Comparison of ENCODE assay signal across 8 cellular contexts in the genomic region with DNA sequence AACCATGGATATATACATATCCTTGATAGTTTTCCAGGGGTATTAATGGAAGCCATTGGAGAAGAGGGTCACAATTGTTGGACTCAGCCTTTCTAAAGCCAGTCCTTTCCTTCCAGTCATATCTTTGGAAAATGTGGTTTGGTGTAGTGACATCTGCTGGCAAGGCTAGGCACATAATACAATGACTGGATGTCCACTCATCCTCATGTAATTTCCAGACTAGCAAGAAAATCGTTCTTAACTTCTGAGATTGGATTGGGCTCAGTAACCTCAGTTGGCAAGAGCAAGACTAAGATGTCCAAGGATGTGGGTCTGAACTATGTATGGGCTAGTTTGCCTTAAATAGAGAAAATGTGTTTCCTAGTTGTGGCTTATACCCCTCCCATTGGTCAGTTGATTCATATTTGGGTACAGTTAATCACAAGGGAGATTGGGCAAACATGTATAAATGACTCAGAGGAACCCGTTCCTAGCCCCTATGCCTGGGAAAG. TPM values are rescaled to one million over a fixed set of nuclear protein-coding genes. Genes with fewer than 3 reads are reported as not detected.
DNase-seq lines count a peak whose midpoint lies in the region; ATAC-seq, FAIRE-seq and TF ChIP-seq lines count a peak whose summit lies in the region.

No MANE protein-coding gene starts in this region.

- peaks cover 0 to 3% (median 0%) of the 10 kb centered on the region in 4 experiments; a peak in 2 of 7 replicates for H3K4me1 ChIP-seq in H1 (replicated peaks in 1 of 4; ENCODE audit: control insufficient read depth in 3 of 4, insufficient read depth in 4 of 4, low read length in 3 of 4)

- H3K4me3 Mint-ChIP-seq in natural killer cell treated with Interleukin-12 subunit alpha and Interleukin-12 subunit beta and Interleukin-15 and Interleukin-18, amount 100 ng/mL, for 72 hours, result no peak overlapping the region

- no peaks in the 10 kb centered on the region for H4K20me1 ChIP-seq in H1 (replicated peaks in 1 of 2; ENCODE audit: control insufficient read depth in 1 of 2, insufficient read depth in 2 of 2, low read length in 2 of 2)

- H2BK5ac ChIP-seq in H1 (ENCODE audit: low read depth, low read length), result no peak overlapping the region

- H3K18ac ChIP-seq in H1 (ENCODE audit: extremely low read depth, low read length), result no peak overlapping the region

- H3K4me3 ChIP-seq in H1 (ENCODE audit: extremely low read depth in 1 of 4, insufficient read depth in 2 of 4, low read depth in 3 of 4, low read length in 4 of 4), result no peak overlapping the region

- H2AK5ac ChIP-seq in H1 (ENCODE audit: low read depth, low read length), result no peak overlapping the region

- POLR2A ChIA-PET in H1 (lab: Charles Lee; ENCODE audit: partially characterized antibody), result interaction anchor here (1.2 kb wide), 2 partner anchors 8 to 17 kb away, joined by 3 to 8 read pairs; a partner anchor contains a TSS

- 60% methylated on average over 2 of the region's 2 CpGs; no CpG with 5 or more reads in 1 of the 2 experiments for WGBS in H1 (ENCODE audit: extremely low coverage in 1 of 2, insufficient coverage in 1 of 2, insufficient read length in 1 of 2, insufficient replicate concordance in 2 of 2, low coverage in 1 of 2, low lambda C conversion rate in 2 of 2, missing lambda C conversion rate in 1 of 2), 2 experiments

- peak; percentile 67 to 70 for ATAC-seq in natural killer cell treated with Interleukin-12 subunit alpha and Interleukin-12 subunit beta and Interleukin-15 and Interleukin-18, amount 100 ng/mL, for 72 hours
- ATAC-seq in HG02588 (IDR thresholded peaks at IDR 0.05; ENCODE audit: unreplicated experiment) (no peak), HG02884 (IDR thresholded peaks at IDR 0.05; ENCODE audit: unreplicated experiment) (no peak)

- no peaks in the 10 kb centered on the region for H3K23me2 ChIP-seq in H1 (ENCODE audit: low read depth, low read length)

- no peak overlapping the region for H3K4ac ChIP-seq in H1 (replicated peaks; ENCODE audit: insufficient read length, low read depth, low read length)

- no peaks in the 10 kb centered on the region for H3K9me3 ChIP-seq in H1 (ENCODE audit: insufficient read depth in 2 of 2, low read depth in 1 of 2, low read length in 1 of 2)

- DNase-seq in DMS 273 (lab: John Stamatoyannopoulos, UW; ENCODE audit: unreplicated experiment) (peak; percentile 58), DMS 273 treated with DMSO at 0.1 percent for 48 hours (lab: John Stamatoyannopoulos, UW) (no peak), HK-2 (ENCODE audit: unreplicated experiment) (peak; percentile 14), RKO (ENCODE audit: low spot score) (peak; percentile 84), H1 (ENCODE audit: low read depth in 1 of 2, low spot score in 2 of 2) (no peak)
- no peak for DNase-seq in natural killer cell treated with Interleukin-12 subunit alpha and Interleukin-12 subunit beta and Interleukin-15 and Interleukin-18, amount 100 ng/mL, for 72 hours (ENCODE audit: low spot score)

- H3K27ac Mint-ChIP-seq in natural killer cell treated with Interleukin-12 subunit alpha and Interleukin-12 subunit beta and Interleukin-15 and Interleukin-18, amount 100 ng/mL, for 72 hours, result peak overlapping the region in 1 of 2 donors; percentile 37

- H4K91ac ChIP-seq in H1 (replicated peaks; ENCODE audit: insufficient read length, low read length), result no peak overlapping the region

- CTCF ChIA-PET in H1 (lab: Charles Lee; ENCODE audit: partially characterized antibody), result interaction anchor here (0.5 to 1.3 kb wide), 3 partner anchors 33 to 190 kb away, joined by 3 to 5 read pairs (median 4); a partner anchor contains a TSS

- no peak overlapping the region for H3K56ac ChIP-seq in H1 (replicated peaks; ENCODE audit: insufficient read length, low read depth, low read length)

- H4K8ac ChIP-seq in H1 (ENCODE audit: extremely low read depth, insufficient read depth, low read length), result no peak overlapping the region

- H3K27me3 ChIP-seq in H1 (replicated peaks in 1 of 4; ENCODE audit: control insufficient read depth in 3 of 4, extremely low read depth in 1 of 4, insufficient read depth in 3 of 4, low read length in 3 of 4), result peaks cover 0 to 3% (median 0%) of the 10 kb centered on the region in 4 experiments; a peak in 2 of 7 replicates

- peak in 2 of 3 experiments; percentile 18 to 49; a peak in 3 of 4 replicates for TF ChIP-seq CTCF in H1 (IDR thresholded peaks at IDR 0.05; ENCODE audit: control extremely low read depth in 1 of 3, insufficient read depth in 1 of 3, low read depth in 1 of 3, low read length in 3 of 3)

- no peak for TF ChIP-seq POLR2A in H1 (IDR thresholded peaks at IDR 0.05; ENCODE audit: control extremely low read depth in 1 of 2, low read depth in 2 of 2, low read length in 2 of 2)

- no peak overlapping the region for H3K14ac ChIP-seq in H1 (ENCODE audit: insufficient read length)

- no peak overlapping the region for H3K23ac ChIP-seq in H1 (ENCODE audit: insufficient read length)

- peak; percentile 38 to 44; a peak in 2 of 4 replicates for TF ChIP-seq RAD21 in H1 (IDR thresholded peaks at IDR 0.05 in 1 of 2, conservative IDR thresholded peaks at IDR 0.05 in 1 of 2; ENCODE audit: low read depth in 2 of 2, low read length in 2 of 2)

- no peak overlapping the region for H2BK20ac ChIP-seq in H1 (ENCODE audit: low read length)

- no peaks in the 10 kb centered on the region for H3K9me3 Mint-ChIP-seq in natural killer cell treated with Interleukin-12 subunit alpha and Interleukin-12 subunit beta and Interleukin-15 and Interleukin-18, amount 100 ng/mL, for 72 hours

- no peak overlapping the region for H2BK15ac ChIP-seq in H1 (ENCODE audit: low read length)

- H3K79me1 ChIP-seq in H1 (ENCODE audit: low read depth, low read length), result no peaks in the 10 kb centered on the region

- H3K4me2 ChIP-seq in H1 (ENCODE audit: insufficient read depth in 1 of 2, low read depth in 2 of 2, low read length in 2 of 2), result no peak overlapping the region

- H3K4me1 Mint-ChIP-seq in natural killer cell treated with Interleukin-12 subunit alpha and Interleukin-12 subunit beta and Interleukin-15 and Interleukin-18, amount 100 ng/mL, for 72 hours (ENCODE audit: low read depth in 2 of 2), result peaks cover 13% of the 10 kb centered on the region in 2 donors

- H2BK12ac ChIP-seq in H1 (ENCODE audit: low read depth, low read length), result no peak overlapping the region

- H3K36me3 Mint-ChIP-seq in natural killer cell treated with Interleukin-12 subunit alpha and Interleukin-12 subunit beta and Interleukin-15 and Interleukin-18, amount 100 ng/mL, for 72 hours, result no peaks in the 10 kb centered on the region

- H2AFZ ChIP-seq in H1 (ENCODE audit: low read length), result no peak overlapping the region

- TF ChIP-seq EP300 in H1 (IDR thresholded peaks at IDR 0.05; ENCODE audit: borderline replicate concordance in 1 of 2, low read depth in 2 of 2, low read length in 2 of 2), result no peak

- H3K79me2 ChIP-seq in H1 (ENCODE audit: control insufficient read depth in 1 of 2, insufficient read depth in 2 of 2, low read length in 2 of 2), result no peaks in the 10 kb centered on the region

- no peak overlapping the region for H2BK120ac ChIP-seq in H1 (replicated peaks; ENCODE audit: low read depth, low read length)

- no peaks in the 10 kb centered on the region for H3K27me3 Mint-ChIP-seq in natural killer cell treated with Interleukin-12 subunit alpha and Interleukin-12 subunit beta and Interleukin-15 and Interleukin-18, amount 100 ng/mL, for 72 hours

- H3K27ac ChIP-seq in H1 (ENCODE audit: low read depth, low read length), result no peak overlapping the region

- H3K36me3 ChIP-seq in H1 (ENCODE audit: control insufficient read depth in 2 of 4, insufficient read depth in 4 of 4, low read length in 3 of 4), result no peaks in the 10 kb centered on the region

- peak; percentile 78 for FAIRE-seq in H1 (lab: Jason Lieb, UNC)

- no peak overlapping the region for H4K5ac ChIP-seq in H1 (ENCODE audit: insufficient read length, low read depth, low read length)

- H3K9ac ChIP-seq in H1 (replicated peaks in 1 of 4; ENCODE audit: extremely low read depth in 1 of 4, low read depth in 3 of 4, low read length in 3 of 4), result no peak overlapping the region

TF ChIP-seq in H1, 55 proteins besides CTCF, POLR2A, EP300 and RAD21 (continues in another document):
- TF ChIP-seq CREB1 (IDR thresholded peaks at IDR 0.05) (no peak), SP4 (IDR thresholded peaks at IDR 0.05; ENCODE audit: low read length) (no peak), POLR2AphosphoS5 (IDR thresholded peaks at IDR 0.05; ENCODE audit: low read depth, low read length) (no peak)

RNA-seq across cellular contexts. Expression of a gene that starts 8.7 kb away (rescaled TPM):
- total RNA-seq in H1 (2021; fragmentation: NEBNext Ultra II Directional; extraction: Animal tissue kit (Norgen Biotek cat#: 25700)), result 138 and 139 TPM in 2 replicates
- polyA plus RNA-seq in H1 (2011; rRNA removed), result 56.2 and 90.9 TPM in 2 replicates
- 70.9 TPM for polyA plus RNA-seq in H1 (2011; cell fraction: cytosol; rRNA removed)
- polyA plus RNA-seq in H1 (2011; cell fraction: nucleus; rRNA removed), result 44.8 TPM
- 68.5 to 97.8 TPM (median 78.6 TPM) in 4 replicates for polyA plus RNA-seq in H1 (2012, experiment 1 of 2)
- 57.4 TPM for polyA plus RNA-seq in H1 (2012, experiment 2 of 2)
- 104 TPM for polyA plus RNA-seq in H1 (2013, experiment 1 of 2)
- 104 TPM for polyA plus RNA-seq in H1 (2013, experiment 2 of 2)
- 172 and 217 TPM in 2 replicates for polyA minus RNA-seq in H1 (2011; rRNA and poly(A)+ RNA removed)
- polyA minus RNA-seq in H1 (2011; cell fraction: cytosol; rRNA and poly(A)+ RNA removed), result 115 TPM
- polyA minus RNA-seq in H1 (2011; cell fraction: nucleus; rRNA and poly(A)+ RNA removed), result 104 TPM
- 10 to 100 TPM; 75.8 to 98.5 TPM for total RNA-seq in natural killer cell treated with Interleukin-12 subunit alpha and Interleukin-12 subunit beta and Interleukin-15 and Interleukin-18, amount 100 ng/mL, for 72 hours

RNA-seq across cellular contexts. Expression of a gene that starts 15.8 kb away (rescaled TPM):
- 25.3 and 28.4 TPM in 2 replicates for total RNA-seq in H1 (2021; fragmentation: NEBNext Ultra II Directional; extraction: Animal tissue kit (Norgen Biotek cat#: 25700))
- polyA plus RNA-seq in H1 (2011; rRNA removed), result 45.7 and 52.3 TPM in 2 replicates
- 26.3 TPM for polyA plus RNA-seq in H1 (2011; cell fraction: cytosol; rRNA removed)
- 35.8 TPM for polyA plus RNA-seq in H1 (2011; cell fraction: nucleus; rRNA removed)
- polyA plus RNA-seq in H1 (2012, experiment 1 of 2), result 23.6 to 29.0 TPM (median 26.4 TPM) in 4 replicates
- polyA plus RNA-seq in H1 (2012, experiment 2 of 2), result 23.9 TPM
- 29.6 TPM for polyA plus RNA-seq in H1 (2013, experiment 1 of 2)
- 32.5 TPM for polyA plus RNA-seq in H1 (2013, experiment 2 of 2)
- 15.5 and 22.0 TPM in 2 replicates for polyA minus RNA-seq in H1 (2011; rRNA and poly(A)+ RNA removed)
- polyA minus RNA-seq in H1 (2011; cell fraction: cytosol; rRNA and poly(A)+ RNA removed), result 19.9 TPM
- 19.4 TPM for polyA minus RNA-seq in H1 (2011; cell fraction: nucleus; rRNA and poly(A)+ RNA removed)
- 10 to 100 TPM; 22.4 to 36.4 TPM for total RNA-seq in natural killer cell treated with Interleukin-12 subunit alpha and Interleukin-12 subunit beta and Interleukin-15 and Interleukin-18, amount 100 ng/mL, for 72 hours

Comparison
In these comparisons a context has a peak if more than half of its experiments do, and no peak if none do; other contexts are left out.
1. DNase-seq: peak in DMS 273 (single experiment), HK-2 (single experiment) and RKO (single experiment); none in DMS 273 treated with DMSO at 0.1 percent for 48 hours (single experiment), H1 (0 of 2) and natural killer cell treated with Interleukin-12 subunit alpha and Interleukin-12 subunit beta and Interleukin-15 and Interleukin-18, amount 100 ng/mL, for 72 hours (single experiment).
2. ATAC-seq: peak in natural killer cell treated with Interleukin-12 subunit alpha and Interleukin-12 subunit beta and Interleukin-15 and Interleukin-18, amount 100 ng/mL, for 72 hours (2 of 2); none in HG02588 (single experiment) and HG02884 (single experiment).